1 cellular context compared by ENCODE assay signal in the genomic region with DNA sequence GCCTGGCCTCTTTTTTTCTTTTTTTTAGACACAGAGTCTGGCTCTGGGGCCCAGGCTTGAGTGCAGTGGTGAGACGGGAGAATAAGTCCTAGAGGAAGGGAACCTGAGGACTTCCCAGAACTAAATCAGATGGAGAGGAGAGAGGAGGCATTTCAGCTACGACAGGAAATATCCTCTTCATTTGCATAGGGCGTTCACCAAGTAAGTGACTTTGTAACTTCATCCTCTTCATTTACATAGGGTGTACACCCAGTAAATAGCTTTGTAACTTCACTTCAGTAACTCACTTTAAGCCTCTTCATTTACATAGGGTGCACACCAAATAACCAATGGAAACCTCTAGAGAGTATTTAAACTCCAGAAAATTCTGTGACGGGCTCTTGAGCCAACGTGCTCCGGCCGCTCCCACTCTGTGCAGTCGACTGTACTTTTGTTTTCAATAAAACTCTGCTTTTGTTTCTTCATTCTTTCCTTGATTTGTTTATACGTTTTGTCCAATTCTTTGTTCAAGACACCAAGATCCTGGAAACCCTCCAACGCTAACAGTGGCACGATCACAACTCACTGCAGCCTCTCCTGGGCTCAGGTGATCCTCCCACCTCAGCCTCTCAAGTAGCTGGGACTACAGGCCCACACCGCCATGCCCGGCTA.
TF ChIP-seq lines count a peak whose summit lies in the region.

No MANE protein-coding gene starts in this region.

TF ChIP-seq in K562, 482 proteins besides CTCF, POLR2A, EP300 and RAD21 (continues in another document):
- TF ChIP-seq RBM15 (IDR thresholded peaks at IDR 0.05; ENCODE audit: insufficient read depth, low read length) (no peak), NEUROD1 (IDR thresholded peaks at IDR 0.05; ENCODE audit: borderline replicate concordance, low read depth, low read length, partially characterized antibody) (no peak), TAF9B (IDR thresholded peaks at IDR 0.05; ENCODE audit: partially characterized antibody) (no peak), ZNF764 (CRISPR knock-in tag; IDR thresholded peaks at IDR 0.05; ENCODE audit: low read depth) (no peak), FOXK2 (conservative IDR thresholded peaks at IDR 0.05 in 1 of 2, IDR thresholded peaks at IDR 0.05 in 1 of 2; ENCODE audit: low read depth in 2 of 2) (peak; percentile 37 to 64; a peak in 1 of 4 replicates), POLR2H (tag; IDR thresholded peaks at IDR 0.05; ENCODE audit: low read depth) (peak; percentile 29; the same call in 1 of the 2 replicates), SRSF9 (IDR thresholded peaks at IDR 0.05; ENCODE audit: borderline replicate concordance, low read depth, low read length) (no peak), ZNF830 (CRISPR knock-in tag; IDR thresholded peaks at IDR 0.05) (no peak), ZBTB7A (IDR thresholded peaks at IDR 0.05; ENCODE audit: borderline replicate concordance, control insufficient read depth, low read depth, low read length) (no peak), SRF (CRISPR knock-in tag; IDR thresholded peaks at IDR 0.05) (no peak), ETV6 (IDR thresholded peaks at IDR 0.05; ENCODE audit: borderline replicate concordance in 1 of 2, low read depth in 2 of 2, low read length in 1 of 2) (no peak), ETV6 (CRISPR knock-in tag; IDR thresholded peaks at IDR 0.05; ENCODE audit: borderline replicate concordance) (no peak), SRSF3 (IDR thresholded peaks at IDR 0.05; ENCODE audit: insufficient read depth, low read length) (no peak), TOE1 (IDR thresholded peaks at IDR 0.05; ENCODE audit: borderline replicate concordance) (0 out of 2 replicates have a peak, but pooled peaks have one; percentile 3), TOE1 (CRISPR knock-in tag; IDR thresholded peaks at IDR 0.05; ENCODE audit: borderline replicate concordance, low read depth) (no peak), NFATC3 (IDR thresholded peaks at IDR 0.05) (no peak), BACH1 (tag; IDR thresholded peaks at IDR 0.05) (no peak), ZBTB17 (CRISPR knock-in tag; IDR thresholded peaks at IDR 0.05) (no peak), HDAC1 (IDR thresholded peaks at IDR 0.05) (no peak), TBP (optimal IDR thresholded peaks at IDR 0.05; ENCODE audit: low read depth, low read length) (peak; percentile 61), ZNF174 (CRISPR knock-in tag; IDR thresholded peaks at IDR 0.05) (no peak), HDGF (IDR thresholded peaks at IDR 0.05) (no peak), HMG20B (CRISPR knock-in tag; IDR thresholded peaks at IDR 0.05) (no peak), CSDE1 (IDR thresholded peaks at IDR 0.05) (no peak), TFAM (CRISPR knock-in tag; conservative IDR thresholded peaks at IDR 0.05) (no peak), XRCC5 (IDR thresholded peaks at IDR 0.05; ENCODE audit: low read depth, low read length) (no peak), CBX1 (IDR thresholded peaks at IDR 0.05; ENCODE audit: low read depth) (no peak), THRAP3 (IDR thresholded peaks at IDR 0.05; ENCODE audit: borderline replicate concordance) (no peak), MYBL2 (IDR thresholded peaks at IDR 0.05; ENCODE audit: low read depth) (peak; percentile 72), MYBL2 (CRISPR knock-in tag; IDR thresholded peaks at IDR 0.05; ENCODE audit: borderline replicate concordance) (no peak), TRIM24 (IDR thresholded peaks at IDR 0.05) (no peak), NFRKB (IDR thresholded peaks at IDR 0.05; ENCODE audit: low read depth) (no peak), RFX7 (CRISPR knock-in tag; IDR thresholded peaks at IDR 0.05) (no peak), HMG20A (CRISPR knock-in tag; conservative IDR thresholded peaks at IDR 0.05) (no peak), NRF1 (conservative IDR thresholded peaks at IDR 0.05 in 1 of 2, IDR thresholded peaks at IDR 0.05 in 1 of 2) (peak; percentile 36 to 37; a peak in 2 of 4 replicates), RFX1 (IDR thresholded peaks at IDR 0.05) (peak; percentile 25; the same call in 1 of the 2 replicates), MAFF (IDR thresholded peaks at IDR 0.05; ENCODE audit: low read length) (no peak), ZNF717 (CRISPR knock-in tag; IDR thresholded peaks at IDR 0.05) (no peak), ZSCAN32 (CRISPR knock-in tag; IDR thresholded peaks at IDR 0.05) (no peak), GTF2F1 (IDR thresholded peaks at IDR 0.05; ENCODE audit: low read depth, low read length) (no peak), DMBX1 (CRISPR knock-in tag; IDR thresholded peaks at IDR 0.05; ENCODE audit: borderline replicate concordance) (no peak), CBX3 (IDR thresholded peaks at IDR 0.05; ENCODE audit: borderline replicate concordance in 1 of 2, low read length in 2 of 2) (no peak), ZNF589 (CRISPR knock-in tag; IDR thresholded peaks at IDR 0.05; ENCODE audit: low read depth) (no peak), FOXM1 (IDR thresholded peaks at IDR 0.05; ENCODE audit: low read depth) (peak; percentile 73), FOXM1 (CRISPR knock-in tag; IDR thresholded peaks at IDR 0.05; ENCODE audit: low read depth) (no peak), ZNF217 (CRISPR knock-in tag; IDR thresholded peaks at IDR 0.05) (no peak), ZFP1 (CRISPR knock-in tag; IDR thresholded peaks at IDR 0.05) (no peak), POLR3A (IDR thresholded peaks at IDR 0.05; ENCODE audit: borderline replicate concordance, extremely low read depth, insufficient read depth, insufficient read length) (no peak)
- TF ChIP-seq, protein P1, sequence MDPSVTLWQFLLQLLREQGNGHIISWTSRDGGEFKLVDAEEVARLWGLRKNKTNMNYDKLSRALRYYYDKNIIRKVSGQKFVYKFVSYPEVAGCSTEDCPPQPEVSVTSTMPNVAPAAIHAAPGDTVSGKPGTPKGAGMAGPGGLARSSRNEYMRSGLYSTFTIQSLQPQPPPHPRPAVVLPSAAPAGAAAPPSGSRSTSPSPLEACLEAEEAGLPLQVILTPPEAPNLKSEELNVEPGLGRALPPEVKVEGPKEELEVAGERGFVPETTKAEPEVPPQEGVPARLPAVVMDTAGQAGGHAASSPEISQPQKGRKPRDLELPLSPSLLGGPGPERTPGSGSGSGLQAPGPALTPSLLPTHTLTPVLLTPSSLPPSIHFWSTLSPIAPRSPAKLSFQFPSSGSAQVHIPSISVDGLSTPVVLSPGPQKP (CRISPR knock-in tag; IDR thresholded peaks at IDR 0.05), result no peak
- TF ChIP-seq, protein P2, sequence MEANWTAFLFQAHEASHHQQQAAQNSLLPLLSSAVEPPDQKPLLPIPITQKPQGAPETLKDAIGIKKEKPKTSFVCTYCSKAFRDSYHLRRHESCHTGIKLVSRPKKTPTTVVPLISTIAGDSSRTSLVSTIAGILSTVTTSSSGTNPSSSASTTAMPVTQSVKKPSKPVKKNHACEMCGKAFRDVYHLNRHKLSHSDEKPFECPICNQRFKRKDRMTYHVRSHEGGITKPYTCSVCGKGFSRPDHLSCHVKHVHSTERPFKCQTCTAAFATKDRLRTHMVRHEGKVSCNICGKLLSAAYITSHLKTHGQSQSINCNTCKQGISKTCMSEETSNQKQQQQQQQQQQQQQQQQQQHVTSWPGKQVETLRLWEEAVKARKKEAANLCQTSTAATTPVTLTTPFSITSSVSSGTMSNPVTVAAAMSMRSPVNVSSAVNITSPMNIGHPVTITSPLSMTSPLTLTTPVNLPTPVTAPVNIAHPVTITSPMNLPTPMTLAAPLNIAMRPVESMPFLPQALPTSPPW (CRISPR knock-in tag; IDR thresholded peaks at IDR 0.05), result no peak
- TF ChIP-seq, protein P3, sequence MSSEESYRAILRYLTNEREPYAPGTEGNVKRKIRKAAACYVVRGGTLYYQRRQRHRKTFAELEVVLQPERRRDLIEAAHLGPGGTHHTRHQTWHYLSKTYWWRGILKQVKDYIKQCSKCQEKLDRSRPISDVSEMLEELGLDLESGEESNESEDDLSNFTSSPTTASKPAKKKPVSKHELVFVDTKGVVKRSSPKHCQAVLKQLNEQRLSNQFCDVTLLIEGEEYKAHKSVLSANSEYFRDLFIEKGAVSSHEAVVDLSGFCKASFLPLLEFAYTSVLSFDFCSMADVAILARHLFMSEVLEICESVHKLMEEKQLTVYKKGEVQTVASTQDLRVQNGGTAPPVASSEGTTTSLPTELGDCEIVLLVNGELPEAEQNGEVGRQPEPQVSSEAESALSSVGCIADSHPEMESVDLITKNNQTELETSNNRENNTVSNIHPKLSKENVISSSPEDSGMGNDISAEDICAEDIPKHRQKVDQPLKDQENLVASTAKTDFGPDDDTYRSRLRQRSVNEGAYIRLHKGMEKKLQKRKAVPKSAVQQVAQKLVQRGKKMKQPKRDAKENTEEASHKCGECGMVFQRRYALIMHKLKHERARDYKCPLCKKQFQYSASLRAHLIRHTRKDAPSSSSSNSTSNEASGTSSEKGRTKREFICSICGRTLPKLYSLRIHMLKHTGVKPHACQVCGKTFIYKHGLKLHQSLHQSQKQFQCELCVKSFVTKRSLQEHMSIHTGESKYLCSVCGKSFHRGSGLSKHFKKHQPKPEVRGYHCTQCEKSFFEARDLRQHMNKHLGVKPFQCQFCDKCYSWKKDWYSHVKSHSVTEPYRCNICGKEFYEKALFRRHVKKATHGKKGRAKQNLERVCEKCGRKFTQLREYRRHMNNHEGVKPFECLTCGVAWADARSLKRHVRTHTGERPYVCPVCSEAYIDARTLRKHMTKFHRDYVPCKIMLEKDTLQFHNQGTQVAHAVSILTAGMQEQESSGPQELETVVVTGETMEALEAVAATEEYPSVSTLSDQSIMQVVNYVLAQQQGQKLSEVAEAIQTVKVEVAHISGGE (CRISPR knock-in tag; IDR thresholded peaks at IDR 0.05), result 0 out of 6 replicates have a peak, but pooled peaks of 1 of the 3 experiments have one; percentile 25
- TF ChIP-seq, protein P4, sequence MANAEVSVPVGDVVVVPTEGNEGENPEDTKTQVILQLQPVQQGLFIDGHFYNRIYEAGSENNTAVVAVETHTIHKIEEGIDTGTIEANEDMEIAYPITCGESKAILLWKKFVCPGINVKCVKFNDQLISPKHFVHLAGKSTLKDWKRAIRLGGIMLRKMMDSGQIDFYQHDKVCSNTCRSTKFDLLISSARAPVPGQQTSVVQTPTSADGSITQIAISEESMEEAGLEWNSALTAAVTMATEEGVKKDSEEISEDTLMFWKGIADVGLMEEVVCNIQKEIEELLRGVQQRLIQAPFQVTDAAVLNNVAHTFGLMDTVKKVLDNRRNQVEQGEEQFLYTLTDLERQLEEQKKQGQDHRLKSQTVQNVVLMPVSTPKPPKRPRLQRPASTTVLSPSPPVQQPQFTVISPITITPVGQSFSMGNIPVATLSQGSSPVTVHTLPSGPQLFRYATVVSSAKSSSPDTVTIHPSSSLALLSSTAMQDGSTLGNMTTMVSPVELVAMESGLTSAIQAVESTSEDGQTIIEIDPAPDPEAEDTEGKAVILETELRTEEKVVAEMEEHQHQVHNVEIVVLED (CRISPR knock-in tag; IDR thresholded peaks at IDR 0.05), result no peak
- TF ChIP-seq, protein P5, sequence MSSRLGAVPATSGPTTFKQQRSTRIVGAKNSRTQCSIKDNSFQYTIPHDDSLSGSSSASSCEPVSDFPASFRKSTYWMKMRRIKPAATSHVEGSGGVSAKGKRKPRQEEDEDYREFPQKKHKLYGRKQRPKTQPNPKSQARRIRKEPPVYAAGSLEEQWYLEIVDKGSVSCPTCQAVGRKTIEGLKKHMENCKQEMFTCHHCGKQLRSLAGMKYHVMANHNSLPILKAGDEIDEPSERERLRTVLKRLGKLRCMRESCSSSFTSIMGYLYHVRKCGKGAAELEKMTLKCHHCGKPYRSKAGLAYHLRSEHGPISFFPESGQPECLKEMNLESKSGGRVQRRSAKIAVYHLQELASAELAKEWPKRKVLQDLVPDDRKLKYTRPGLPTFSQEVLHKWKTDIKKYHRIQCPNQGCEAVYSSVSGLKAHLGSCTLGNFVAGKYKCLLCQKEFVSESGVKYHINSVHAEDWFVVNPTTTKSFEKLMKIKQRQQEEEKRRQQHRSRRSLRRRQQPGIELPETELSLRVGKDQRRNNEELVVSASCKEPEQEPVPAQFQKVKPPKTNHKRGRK (tag; IDR thresholded peaks at IDR 0.05), result no peak
- TF ChIP-seq, protein P6, sequence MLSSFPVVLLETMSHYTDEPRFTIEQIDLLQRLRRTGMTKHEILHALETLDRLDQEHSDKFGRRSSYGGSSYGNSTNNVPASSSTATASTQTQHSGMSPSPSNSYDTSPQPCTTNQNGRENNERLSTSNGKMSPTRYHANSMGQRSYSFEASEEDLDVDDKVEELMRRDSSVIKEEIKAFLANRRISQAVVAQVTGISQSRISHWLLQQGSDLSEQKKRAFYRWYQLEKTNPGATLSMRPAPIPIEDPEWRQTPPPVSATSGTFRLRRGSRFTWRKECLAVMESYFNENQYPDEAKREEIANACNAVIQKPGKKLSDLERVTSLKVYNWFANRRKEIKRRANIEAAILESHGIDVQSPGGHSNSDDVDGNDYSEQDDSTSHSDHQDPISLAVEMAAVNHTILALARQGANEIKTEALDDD (IDR thresholded peaks at IDR 0.05), result 0 out of 2 replicates have a peak, but pooled peaks have one; percentile 16
- TF ChIP-seq, protein P7, sequence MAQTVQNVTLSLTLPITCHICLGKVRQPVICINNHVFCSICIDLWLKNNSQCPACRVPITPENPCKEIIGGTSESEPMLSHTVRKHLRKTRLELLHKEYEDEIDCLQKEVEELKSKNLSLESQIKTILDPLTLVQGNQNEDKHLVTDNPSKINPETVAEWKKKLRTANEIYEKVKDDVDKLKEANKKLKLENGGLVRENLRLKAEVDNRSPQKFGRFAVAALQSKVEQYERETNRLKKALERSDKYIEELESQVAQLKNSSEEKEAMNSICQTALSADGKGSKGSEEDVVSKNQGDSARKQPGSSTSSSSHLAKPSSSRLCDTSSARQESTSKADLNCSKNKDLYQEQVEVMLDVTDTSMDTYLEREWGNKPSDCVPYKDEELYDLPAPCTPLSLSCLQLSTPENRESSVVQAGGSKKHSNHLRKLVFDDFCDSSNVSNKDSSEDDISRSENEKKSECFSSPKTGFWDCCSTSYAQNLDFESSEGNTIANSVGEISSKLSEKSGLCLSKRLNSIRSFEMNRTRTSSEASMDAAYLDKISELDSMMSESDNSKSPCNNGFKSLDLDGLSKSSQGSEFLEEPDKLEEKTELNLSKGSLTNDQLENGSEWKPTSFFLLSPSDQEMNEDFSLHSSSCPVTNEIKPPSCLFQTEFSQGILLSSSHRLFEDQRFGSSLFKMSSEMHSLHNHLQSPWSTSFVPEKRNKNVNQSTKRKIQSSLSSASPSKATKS (CRISPR knock-in tag; IDR thresholded peaks at IDR 0.05), result no peak
- TF ChIP-seq, protein P8, sequence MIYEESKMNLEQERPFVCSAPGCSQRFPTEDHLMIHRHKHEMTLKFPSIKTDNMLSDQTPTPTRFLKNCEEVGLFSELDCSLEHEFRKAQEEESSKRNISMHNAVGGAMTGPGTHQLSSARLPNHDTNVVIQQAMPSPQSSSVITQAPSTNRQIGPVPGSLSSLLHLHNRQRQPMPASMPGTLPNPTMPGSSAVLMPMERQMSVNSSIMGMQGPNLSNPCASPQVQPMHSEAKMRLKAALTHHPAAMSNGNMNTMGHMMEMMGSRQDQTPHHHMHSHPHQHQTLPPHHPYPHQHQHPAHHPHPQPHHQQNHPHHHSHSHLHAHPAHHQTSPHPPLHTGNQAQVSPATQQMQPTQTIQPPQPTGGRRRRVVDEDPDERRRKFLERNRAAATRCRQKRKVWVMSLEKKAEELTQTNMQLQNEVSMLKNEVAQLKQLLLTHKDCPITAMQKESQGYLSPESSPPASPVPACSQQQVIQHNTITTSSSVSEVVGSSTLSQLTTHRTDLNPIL (CRISPR knock-in tag; IDR thresholded peaks at IDR 0.05), result no peak
